ENCODE assay signal across 8 cellular contexts in genomic region chr5:93585054-93585751, GRCh38. TPM values are rescaled to one million over a fixed set of nuclear protein-coding genes. Genes with fewer than 3 reads are reported as not detected.
DNase-seq lines count a peak whose midpoint lies in the region; ATAC-seq and TF ChIP-seq lines count a peak whose summit lies in the region.

No MANE protein-coding gene starts in this region.

- no peaks in the 10 kb centered on the region for H3K9me3 Mint-ChIP-seq in CD4-positive, alpha-beta T cell

- intact Hi-C loops in CD4-positive, alpha-beta T cell (cut with DNase I, micrococcal nuclease), result no loop called here
- intact Hi-C loops in thyroid gland (cut with DNase I), result loop anchor here (10.0 kb wide), 1 partner anchor 330 kb away; no protein-coding TSS in a partner anchor

- H3K4me1 Mint-ChIP-seq in CD4-positive, alpha-beta T cell (ENCODE audit: low read depth), result peaks cover 27% of the 10 kb centered on the region

- TF ChIP-seq CTCF in CD4-positive, alpha-beta T cell (IDR thresholded peaks at IDR 0.05), result no peak
- TF ChIP-seq CTCF in kidney epithelial cell (IDR thresholded peaks at IDR 0.05; ENCODE audit: insufficient read depth, low read length, poor library complexity, severe bottlenecking), result no peak
- no peak for TF ChIP-seq CTCF in thyroid gland (IDR thresholded peaks at IDR 0.05)

- H3K27ac ChIP-seq in CD4-positive, alpha-beta T cell (ENCODE audit: low read depth, low read length), result no peak overlapping the region
- no peak overlapping the region for H3K27ac ChIP-seq in HUES64 (ENCODE audit: low read depth, low read length)
- peak overlapping the region; percentile 15 to 30 (median 18) for H3K27ac ChIP-seq in thyroid gland

- H3K9ac ChIP-seq in HUES64 (ENCODE audit: low read depth, low read length), result no peak overlapping the region; the same call in 1 of the 2 replicates

- H3K36me3 ChIP-seq in HUES64 (ENCODE audit: insufficient read depth, low read length) (no peaks in the 10 kb centered on the region), kidney epithelial cell (ENCODE audit: control insufficient read depth, insufficient read depth, low read length) (no peaks in the 10 kb centered on the region), thyroid gland (no peaks in the 10 kb centered on the region)

- H3K36me3 Mint-ChIP-seq in CD4-positive, alpha-beta T cell (ENCODE audit: low read depth), result no peaks in the 10 kb centered on the region

- H3K4me1 ChIP-seq in HUES64 (ENCODE audit: insufficient read depth, low read length), result peaks cover 21% of the 10 kb centered on the region
- peaks cover 15% of the 10 kb centered on the region in 2 donors for H3K4me1 ChIP-seq in thyroid gland

- peak overlapping the region; percentile 25 for H3K4me3 Mint-ChIP-seq in CD4-positive, alpha-beta T cell

- peaks cover 79% of the 10 kb centered on the region for H3K27me3 ChIP-seq in CD4-positive, alpha-beta T cell (ENCODE audit: control insufficient read depth, insufficient read depth, low read length)
- H3K27me3 ChIP-seq in HUES64 (ENCODE audit: insufficient read depth, low read length) (peaks cover 95% of the 10 kb centered on the region), kidney epithelial cell (ENCODE audit: control insufficient read depth, insufficient read depth, low read length) (no peaks in the 10 kb centered on the region), thyroid gland (peaks cover 32% of the 10 kb centered on the region)

- POLR2A ChIA-PET in CD4-positive, alpha-beta T cell (lab: Charles Lee), result interaction anchor here (0.7 kb wide), 1 partner anchor 254 kb away, joined by 3 read pairs; no protein-coding TSS in a partner anchor

- H3K27me3 Mint-ChIP-seq in CD4-positive, alpha-beta T cell, result peaks cover 60% of the 10 kb centered on the region

- ATAC-seq in CD4-positive, alpha-beta T cell (ENCODE audit: poor library complexity), result no peak
- ATAC-seq in HG03342 (IDR thresholded peaks at IDR 0.05; ENCODE audit: unreplicated experiment), result no peak

- peak overlapping the region; percentile 49 for H3K4me3 ChIP-seq in HUES64 (ENCODE audit: low read length)
- H3K4me3 ChIP-seq in kidney epithelial cell (ENCODE audit: low read depth, low read length), result peak overlapping the region; percentile 77
- H3K4me3 ChIP-seq in thyroid gland (replicated peaks in 1 of 3), result peak overlapping the region in 1 of 3 donors; percentile 41

- CTCF ChIA-PET in CD4-positive, alpha-beta T cell (lab: Charles Lee), result no interaction called here

- under 1% methylated on average over 65 of the region's 68 CpGs for WGBS in HUES64
- 4 to 5% methylated on average over 24 to 27 of the region's 68 CpGs for WGBS in thyroid gland, 2 donors

- no peak for TF ChIP-seq POLR2A in thyroid gland (IDR thresholded peaks at IDR 0.05)

- no peak overlapping the region for H3K27ac Mint-ChIP-seq in CD4-positive, alpha-beta T cell

- H3K9me3 ChIP-seq in CD4-positive, alpha-beta T cell (ENCODE audit: control insufficient read depth, low read length), result no peaks in the 10 kb centered on the region
- H3K9me3 ChIP-seq in HUES64 (ENCODE audit: insufficient read depth, low read depth, low read length) (no peaks in the 10 kb centered on the region), thyroid gland (no peaks in the 10 kb centered on the region)

- no peak for DNase-seq in CD4-positive, alpha-beta T cell
- peak; percentile 52 for DNase-seq in astrocyte of the hippocampus (ENCODE audit: low read depth, low spot score)
- no peak for DNase-seq in kidney epithelial cell (ENCODE audit: low read depth)
- no peak for DNase-seq in thyroid gland
- no peak for DNase-seq in DMS114 treated with DMSO at 0.1 percent for 48 hours (lab: John Stamatoyannopoulos, UW; ENCODE audit: unreplicated experiment)
- DNase-seq in activated CD4-positive, alpha-beta T cell treated with anti-CD3 and anti-CD28 coated beads for 1 hour, result no peak

RNA-seq across cellular contexts. Expression of gene NR2F1, which starts 2.2 kb away (rescaled TPM):
- total RNA-seq in CD4-positive, alpha-beta T cell, result not detected
- polyA plus RNA-seq in HUES64 (2013, experiment 1 of 2), result 24.5 TPM
- polyA plus RNA-seq in HUES64 (2013, experiment 2 of 2), result 47.7 TPM
- 12.8 and 13.2 TPM in 2 replicates for total RNA-seq in kidney epithelial cell
- 10 to 100 TPM; 25.8 to 43.3 (median 37.5) TPM for total RNA-seq in thyroid gland

RNA-seq across cellular contexts. Expression of gene NR2F1-AS1, which starts 4.2 kb away (rescaled TPM):
- not detected for total RNA-seq in CD4-positive, alpha-beta T cell
- polyA plus RNA-seq in HUES64 (2013, experiment 1 of 2), result 3.7 TPM
- 8.7 TPM for polyA plus RNA-seq in HUES64 (2013, experiment 2 of 2)
- total RNA-seq in kidney epithelial cell, result 5.3 and 9.5 TPM in 2 replicates
- total RNA-seq in thyroid gland, result 10 to 100 TPM in 2 of 4 donors, 1 to 10 TPM in 2; 4.1 to 13.8 (median 10.1) TPM

Comparison
In these comparisons a context has a peak if more than half of its experiments do, and no peak if none do; other contexts are left out.
1. H3K27ac ChIP-seq: peak in thyroid gland (3 of 3); none in CD4-positive, alpha-beta T cell (single experiment) and HUES64 (single experiment).
2. RNA of gene NR2F1, which starts 2.2 kb away (total RNA-seq): 25.8 to 43.3 TPM in thyroid gland and 12.8 to 13.2 TPM in kidney epithelial cell; not detected in CD4-positive, alpha-beta T cell; every median in the first group is over 10 times any median in the second.